ENCODE assay signal across 1 cellular context in genomic region chr2:84965192-84965516, GRCh38.
TF ChIP-seq lines count a peak whose summit lies in the region.

No MANE protein-coding gene starts in this region.

TF ChIP-seq in IMR-90, 13 proteins besides CTCF, POLR2A, EP300 and RAD21:
- TF ChIP-seq MAZ (IDR thresholded peaks at IDR 0.05; ENCODE audit: borderline replicate concordance, low read depth, low read length): no peak
- TF ChIP-seq RFX5 (IDR thresholded peaks at IDR 0.05; ENCODE audit: low read depth, low read length): no peak
TF ChIP-seq in IMR-90: peak in this region for 0.
